Comparison of ENCODE assay signal across 9 cellular contexts in the genomic region with DNA sequence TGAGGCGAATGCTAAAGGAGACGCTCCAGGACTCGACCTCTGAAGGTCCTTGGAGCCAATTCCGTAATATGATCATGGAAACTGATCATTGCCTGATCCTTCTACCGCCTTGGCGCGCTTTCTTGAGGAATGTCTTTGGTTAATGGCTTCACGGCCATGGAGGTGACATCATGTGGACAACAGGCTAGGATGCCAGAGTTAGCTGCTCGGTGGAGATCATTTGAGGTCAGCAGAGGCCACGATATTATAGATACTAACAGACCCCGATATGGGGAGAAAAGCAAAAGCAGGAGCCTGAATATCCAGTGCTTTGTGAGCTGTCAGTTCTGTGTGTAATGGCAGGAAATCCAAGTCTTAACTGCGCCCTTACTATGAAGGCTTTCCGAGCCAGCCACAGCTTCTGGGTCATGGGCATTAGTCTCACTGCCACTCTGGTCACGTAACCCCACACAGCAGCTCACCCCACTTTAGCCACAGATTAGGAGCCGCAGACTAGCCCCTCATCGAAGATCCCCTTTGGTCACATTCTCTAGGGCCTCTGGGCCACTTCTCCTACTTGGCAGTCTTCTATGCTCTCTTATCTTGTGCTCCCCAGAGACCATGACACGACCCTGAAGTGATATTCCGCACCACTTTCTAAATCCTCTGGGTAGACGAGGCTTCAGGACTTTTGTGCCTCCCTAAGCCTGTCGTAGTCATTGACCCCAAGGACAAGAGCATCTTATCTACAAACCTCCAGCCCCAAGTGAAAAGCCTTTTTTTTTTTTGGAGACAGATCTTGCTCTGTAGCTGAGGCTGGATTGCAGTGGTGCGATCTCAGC. TPM values are rescaled to one million over a fixed set of nuclear protein-coding genes. Genes with fewer than 3 reads are reported as not detected.
DNase-seq lines count a peak whose midpoint lies in the region; ATAC-seq and FAIRE-seq lines count a peak whose summit lies in the region.
"Had no signal": no experiment of that assay in that cellular context is flagged by ENCODE, and none has a peak within 500 bp of the region (broad histone marks: within the 10 kb centered on the region; RNA-seq: fewer than 3 reads in every experiment).

No MANE protein-coding gene starts in this region.

- H3K4me3 ChIP-seq in iPS-11a (ENCODE audit: low read depth, low read length), result peak overlapping the region; percentile 29

- POLR2A ChIA-PET in activated naive CD8-positive, alpha-beta T cell treated with anti-CD3 and anti-CD28 coated beads, Interleukin-2, amount 10 ng/mL, durations not matched to agents 7 days and 5 days (lab: Charles Lee), result interaction anchor here (0.6 to 3.5 kb wide), 5 partner anchors 10 to 111 kb away, joined by 3 to 16 read pairs (median 6); a partner anchor contains a TSS

- no peak for ATAC-seq in activated naive CD8-positive, alpha-beta T cell treated with anti-CD3 and anti-CD28 coated beads, Interleukin-2, amount 10 ng/mL, durations not matched to agents 7 days and 5 days (ENCODE audit: low read depth)
- no peak for ATAC-seq in stimulated activated naive CD8-positive, alpha-beta T cell treated with anti-CD3 and anti-CD28 coated beads, Interleukin-15, amount 100 ng/mL, for 72 hours
- no peak for ATAC-seq in HG03439 (IDR thresholded peaks at IDR 0.05; ENCODE audit: unreplicated experiment)

- peak overlapping the region; percentile 96 for H3K27ac Mint-ChIP-seq in activated naive CD4-positive, alpha-beta T cell treated with anti-CD3 and anti-CD28 coated beads, Interleukin-2, amount 10 ng/mL, durations not matched to agents 7 days and 5 days
- H3K27ac Mint-ChIP-seq in activated naive CD8-positive, alpha-beta T cell treated with anti-CD3 and anti-CD28 coated beads, Interleukin-2, amount 10 ng/mL, durations not matched to agents 7 days and 5 days, result peak overlapping the region; percentile 92
- H3K27ac Mint-ChIP-seq in stimulated activated naive CD8-positive, alpha-beta T cell treated with anti-CD3 and anti-CD28 coated beads, Interleukin-15, amount 100 ng/mL, for 72 hours, result peak overlapping the region; percentile 95 to 97

- CTCF ChIA-PET in activated naive CD4-positive, alpha-beta T cell treated with anti-CD3 and anti-CD28 coated beads, Interleukin-2, amount 10 ng/mL, durations not matched to agents 7 days and 5 days (lab: Charles Lee), result interaction anchor here (0.7 to 1.5 kb wide), 7 partner anchors 15 to 107 kb away, joined by 3 to 4 read pairs (median 3); a partner anchor contains a TSS

- DNase-seq in activated naive CD4-positive, alpha-beta T cell treated with anti-CD3 and anti-CD28 coated beads, Interleukin-2, amount 10 ng/mL, durations not matched to agents 7 days and 5 days, result no peak
- DNase-seq in activated naive CD4-positive, alpha-beta T cell treated with anti-CD3 and anti-CD28 coated beads, Interleukin-2, amount 50 U/mL, for 16 hours, result no peak
- no peak for DNase-seq in activated naive CD8-positive, alpha-beta T cell treated with anti-CD3 and anti-CD28 coated beads, Interleukin-2, amount 10 ng/mL, durations not matched to agents 7 days and 5 days
- no peak for DNase-seq in stimulated activated naive CD8-positive, alpha-beta T cell treated with anti-CD3 and anti-CD28 coated beads, Interleukin-15, amount 100 ng/mL, for 72 hours
- DNase-seq in HTR-8/SVneo (ENCODE audit: insufficient read length, low spot score) (no peak), NCI-H1092 treated with DMSO at 0.1 percent for 48 hours (lab: John Stamatoyannopoulos, UW) (no peak)

- H3K27me3 Mint-ChIP-seq in activated naive CD4-positive, alpha-beta T cell treated with anti-CD3 and anti-CD28 coated beads, Interleukin-2, amount 10 ng/mL, durations not matched to agents 7 days and 5 days, result no peaks in the 10 kb centered on the region
- H3K27me3 Mint-ChIP-seq in activated naive CD8-positive, alpha-beta T cell treated with anti-CD3 and anti-CD28 coated beads, Interleukin-2, amount 10 ng/mL, durations not matched to agents 7 days and 5 days, result no peaks in the 10 kb centered on the region
- H3K27me3 Mint-ChIP-seq in stimulated activated naive CD8-positive, alpha-beta T cell treated with anti-CD3 and anti-CD28 coated beads, Interleukin-15, amount 100 ng/mL, for 72 hours, result no peaks in the 10 kb centered on the region

- no peaks in the 10 kb centered on the region for H3K9me3 Mint-ChIP-seq in activated naive CD4-positive, alpha-beta T cell treated with anti-CD3 and anti-CD28 coated beads, Interleukin-2, amount 10 ng/mL, durations not matched to agents 7 days and 5 days
- H3K9me3 Mint-ChIP-seq in activated naive CD8-positive, alpha-beta T cell treated with anti-CD3 and anti-CD28 coated beads, Interleukin-2, amount 10 ng/mL, durations not matched to agents 7 days and 5 days, result no peaks in the 10 kb centered on the region
- H3K9me3 Mint-ChIP-seq in stimulated activated naive CD8-positive, alpha-beta T cell treated with anti-CD3 and anti-CD28 coated beads, Interleukin-15, amount 100 ng/mL, for 72 hours, result no peaks in the 10 kb centered on the region

- H3K36me3 Mint-ChIP-seq in activated naive CD4-positive, alpha-beta T cell treated with anti-CD3 and anti-CD28 coated beads, Interleukin-2, amount 10 ng/mL, durations not matched to agents 7 days and 5 days, result peaks cover 21% of the 10 kb centered on the region
- peaks cover 21% of the 10 kb centered on the region for H3K36me3 Mint-ChIP-seq in activated naive CD8-positive, alpha-beta T cell treated with anti-CD3 and anti-CD28 coated beads, Interleukin-2, amount 10 ng/mL, durations not matched to agents 7 days and 5 days

- peaks cover 51% of the 10 kb centered on the region for H3K4me1 Mint-ChIP-seq in activated naive CD4-positive, alpha-beta T cell treated with anti-CD3 and anti-CD28 coated beads, Interleukin-2, amount 10 ng/mL, durations not matched to agents 7 days and 5 days
- peaks cover 35% of the 10 kb centered on the region for H3K4me1 Mint-ChIP-seq in activated naive CD8-positive, alpha-beta T cell treated with anti-CD3 and anti-CD28 coated beads, Interleukin-2, amount 10 ng/mL, durations not matched to agents 7 days and 5 days
- peaks cover 55% of the 10 kb centered on the region for H3K4me1 Mint-ChIP-seq in stimulated activated naive CD8-positive, alpha-beta T cell treated with anti-CD3 and anti-CD28 coated beads, Interleukin-15, amount 100 ng/mL, for 72 hours

- H3K4me3 Mint-ChIP-seq in activated naive CD4-positive, alpha-beta T cell treated with anti-CD3 and anti-CD28 coated beads, Interleukin-2, amount 10 ng/mL, durations not matched to agents 7 days and 5 days, result peak overlapping the region; percentile 86
- H3K4me3 Mint-ChIP-seq in activated naive CD8-positive, alpha-beta T cell treated with anti-CD3 and anti-CD28 coated beads, Interleukin-2, amount 10 ng/mL, durations not matched to agents 7 days and 5 days, result peak overlapping the region; percentile 96
- peak overlapping the region; percentile 96 to 98 for H3K4me3 Mint-ChIP-seq in stimulated activated naive CD8-positive, alpha-beta T cell treated with anti-CD3 and anti-CD28 coated beads, Interleukin-15, amount 100 ng/mL, for 72 hours

- FAIRE-seq in HTR-8/SVneo (lab: Jason Lieb, UNC), result no peak

RNA-seq across cellular contexts. Expression of a gene that starts 0.7 kb away (rescaled TPM):
- total RNA-seq in activated naive CD8-positive, alpha-beta T cell treated with anti-CD3 and anti-CD28 coated beads, Interleukin-2, amount 10 ng/mL, durations not matched to agents 7 days and 5 days, result 100 to 1,000 TPM; 165 to 176 TPM

RNA-seq across cellular contexts. Expression of a gene that starts 14.9 kb away (rescaled TPM):
- 10 to 100 TPM; 85.6 to 89.0 TPM for total RNA-seq in activated naive CD8-positive, alpha-beta T cell treated with anti-CD3 and anti-CD28 coated beads, Interleukin-2, amount 10 ng/mL, durations not matched to agents 7 days and 5 days

RNA-seq across cellular contexts. Expression of a gene that starts 32.9 kb away (rescaled TPM):
- total RNA-seq in activated naive CD8-positive, alpha-beta T cell treated with anti-CD3 and anti-CD28 coated beads, Interleukin-2, amount 10 ng/mL, durations not matched to agents 7 days and 5 days, result 100 to 1,000 TPM; 106 to 115 TPM

RNA-seq across cellular contexts. Expression of a gene that starts 34.1 kb away (rescaled TPM):
- 10 to 100 TPM; 23.3 to 26.0 TPM for total RNA-seq in activated naive CD8-positive, alpha-beta T cell treated with anti-CD3 and anti-CD28 coated beads, Interleukin-2, amount 10 ng/mL, durations not matched to agents 7 days and 5 days

RNA-seq across cellular contexts. Expression of a gene that starts 37.8 kb away (rescaled TPM):
- 10 to 100 TPM; 10.2 to 10.9 TPM for total RNA-seq in activated naive CD8-positive, alpha-beta T cell treated with anti-CD3 and anti-CD28 coated beads, Interleukin-2, amount 10 ng/mL, durations not matched to agents 7 days and 5 days
- total RNA-seq: glomerular endothelial cell had no signal
